1 cellular context compared by ENCODE assay signal in the genomic region with DNA sequence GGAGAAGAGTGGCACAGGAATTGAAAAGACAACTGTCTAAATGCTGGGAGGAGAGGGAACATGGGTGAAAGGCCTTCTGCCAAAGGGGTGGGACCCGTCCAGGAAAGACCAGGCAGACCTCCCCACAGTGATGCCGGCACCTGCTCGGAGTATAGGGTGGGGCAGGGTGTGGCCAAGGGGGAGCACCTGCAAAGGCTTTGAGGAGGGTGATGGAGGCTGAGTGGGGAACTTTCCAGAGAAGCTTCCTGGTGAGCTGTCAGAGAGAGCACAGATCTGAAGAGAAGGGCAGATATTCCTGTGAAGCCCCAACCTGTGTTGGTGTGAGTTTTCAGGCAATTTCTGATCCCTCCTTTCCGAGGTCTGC.
TF ChIP-seq lines count a peak whose summit lies in the region.

No MANE protein-coding gene starts in this region.

TF ChIP-seq in IMR-90, 13 proteins besides CTCF, POLR2A, EP300 and RAD21:
- TF ChIP-seq, protein P1, sequence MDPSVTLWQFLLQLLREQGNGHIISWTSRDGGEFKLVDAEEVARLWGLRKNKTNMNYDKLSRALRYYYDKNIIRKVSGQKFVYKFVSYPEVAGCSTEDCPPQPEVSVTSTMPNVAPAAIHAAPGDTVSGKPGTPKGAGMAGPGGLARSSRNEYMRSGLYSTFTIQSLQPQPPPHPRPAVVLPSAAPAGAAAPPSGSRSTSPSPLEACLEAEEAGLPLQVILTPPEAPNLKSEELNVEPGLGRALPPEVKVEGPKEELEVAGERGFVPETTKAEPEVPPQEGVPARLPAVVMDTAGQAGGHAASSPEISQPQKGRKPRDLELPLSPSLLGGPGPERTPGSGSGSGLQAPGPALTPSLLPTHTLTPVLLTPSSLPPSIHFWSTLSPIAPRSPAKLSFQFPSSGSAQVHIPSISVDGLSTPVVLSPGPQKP (IDR thresholded peaks at IDR 0.05; ENCODE audit: borderline replicate concordance, low read depth, low read length): no peak
- no peak for TF ChIP-seq CEBPB (IDR thresholded peaks at IDR 0.05; ENCODE audit: low read depth, low read length)
- TF ChIP-seq FOS (IDR thresholded peaks at IDR 0.05; ENCODE audit: low read depth, low read length): no peak
- TF ChIP-seq MXI1 (IDR thresholded peaks at IDR 0.05; ENCODE audit: borderline replicate concordance, low read depth, low read length): no peak
- no peak for TF ChIP-seq BHLHE40 (IDR thresholded peaks at IDR 0.05; ENCODE audit: low read depth, low read length)
- TF ChIP-seq MAZ (IDR thresholded peaks at IDR 0.05; ENCODE audit: borderline replicate concordance, low read depth, low read length): no peak
- TF ChIP-seq CHD1 (IDR thresholded peaks at IDR 0.05; ENCODE audit: low read depth, low read length): no peak
- TF ChIP-seq NFE2L2 (IDR thresholded peaks at IDR 0.05; ENCODE audit: low read depth, low read length): no peak
TF ChIP-seq in IMR-90: peak in this region for 0.
